ENCODE assay signal across 19 cellular contexts in the genomic region with DNA sequence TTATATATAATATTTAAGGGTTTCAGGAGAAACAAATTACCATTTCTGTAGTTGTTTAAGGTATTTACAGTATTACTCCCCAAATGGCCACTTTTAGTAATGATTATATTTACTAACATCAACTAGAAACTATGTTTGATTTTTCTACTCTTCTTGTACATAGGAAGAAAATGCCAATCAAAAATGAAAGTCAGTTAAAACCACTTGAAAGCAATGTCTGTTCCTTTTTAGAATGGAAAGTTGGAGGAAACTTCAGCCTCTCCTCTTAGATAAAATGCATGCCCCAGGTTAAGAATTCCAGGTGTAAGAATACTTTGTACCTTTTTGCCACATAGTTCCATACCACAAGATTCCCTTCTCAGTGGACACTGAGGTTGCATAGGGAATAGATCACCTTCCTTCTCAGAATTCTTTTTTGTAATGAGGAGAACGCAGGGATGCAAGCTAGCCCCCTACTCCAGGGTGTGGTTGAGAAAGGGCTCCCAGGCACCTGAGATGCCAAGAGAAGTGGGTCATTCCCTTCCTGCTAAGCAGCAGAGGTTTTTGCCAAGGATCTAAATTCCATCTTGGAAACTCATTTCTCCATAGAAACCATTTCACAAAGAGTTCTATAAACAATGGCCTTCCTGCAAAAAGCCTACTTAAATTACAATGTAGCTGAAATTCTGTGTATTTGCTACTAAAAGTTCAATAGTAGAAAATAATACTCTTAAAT. TPM values are rescaled to one million over a fixed set of nuclear protein-coding genes. Genes with fewer than 3 reads are reported as not detected.
DNase-seq lines count a peak whose midpoint lies in the region; ATAC-seq and TF ChIP-seq lines count a peak whose summit lies in the region.
"Had no signal": no experiment of that assay in that cellular context is flagged by ENCODE, and none has a peak within 500 bp of the region (broad histone marks: within the 10 kb centered on the region; RNA-seq: fewer than 3 reads in every experiment).

No MANE protein-coding gene starts in this region.

- H3K27ac ChIP-seq in GM23248 (peak overlapping the region; percentile 52), SJSA1 (peak overlapping the region; percentile 62)
- H3K27ac ChIP-seq: esophagus squamous epithelium, PC-9 had no signal

- in situ Hi-C loops in GM23248 (cut with MboI): no loop called here

- peaks cover 0 to 2% (median 0%) of the 10 kb centered on the region in 5 donors for H3K27me3 Mint-ChIP-seq in naive thymus-derived CD8-positive, alpha-beta T cell
- H3K27me3 Mint-ChIP-seq: B cell; progenitor cell of endocrine pancreas; stimulated activated memory B cell treated with anti-CD40 and anti-IgM and Interleukin-4, amounts not matched to agents 10 μg/mL and 1 μg/mL and 100 μg/mL, for 72 hours had no signal

- H3K4me3 ChIP-seq in AG04449 (ENCODE audit: low read depth, low read length): no peak overlapping the region
- no peak overlapping the region for H3K4me3 ChIP-seq in GM23248
- H3K4me3 ChIP-seq in SJSA1: no peak overlapping the region
- H3K4me3 ChIP-seq in fibroblast of the aortic adventitia (ENCODE audit: low read depth, low read length): no peak overlapping the region
- H3K4me3 ChIP-seq: esophagus squamous epithelium, PC-9 had no signal

- H3K36me3 ChIP-seq in GM23248 (ENCODE audit: low read depth) (no peaks in the 10 kb centered on the region), SJSA1 (peaks cover 8% of the 10 kb centered on the region)
- H3K36me3 ChIP-seq: esophagus squamous epithelium had no signal

- no peak for ATAC-seq in GM18873 (IDR thresholded peaks at IDR 0.05; ENCODE audit: low FRiP score, unreplicated experiment)
- ATAC-seq in stimulated activated naive CD8-positive, alpha-beta T cell treated with anti-CD3 and anti-CD28 coated beads, Interleukin-15, Interleukin-2, amounts not matched to agents 100 U/mL and 50 U/mL, for 24 hours: no peak
- no peak for ATAC-seq in naive thymus-derived CD8-positive, alpha-beta T cell
- ATAC-seq: stimulated activated memory B cell treated with anti-CD40 and anti-IgM and Interleukin-4, amounts not matched to agents 10 μg/mL and 1 μg/mL and 100 μg/mL, for 72 hours had no signal

- H3K79me2 ChIP-seq in GM23248 (ENCODE audit: insufficient read depth): peaks cover 27% of the 10 kb centered on the region

- no peaks in the 10 kb centered on the region for H3K27me3 ChIP-seq in GM23248 (replicated peaks; ENCODE audit: insufficient read depth)
- no peaks in the 10 kb centered on the region for H3K27me3 ChIP-seq in SJSA1 (replicated peaks)
- H3K27me3 ChIP-seq: esophagus squamous epithelium had no signal

- no peaks in the 10 kb centered on the region for H3K9me2 ChIP-seq in GM23248 (ENCODE audit: insufficient read depth)

- CTCF ChIA-PET in AG04449 (lab: Yijun Ruan, JAX): interaction anchor here (0.6 to 4.6 kb wide), 5 partner anchors 27 to 187 kb away, joined by 3 to 23 read pairs (median 3); no protein-coding TSS in a partner anchor

- no peak for TF ChIP-seq CTCF in AG04449 (IDR thresholded peaks at IDR 0.05; ENCODE audit: insufficient read depth, low read length, missing control alignments)
- no peak for TF ChIP-seq CTCF in fibroblast of the aortic adventitia (IDR thresholded peaks at IDR 0.05; ENCODE audit: insufficient read depth, low read length)

- no peak overlapping the region for H2AFZ ChIP-seq in GM23248
- H2AFZ ChIP-seq: PC-9 had no signal

- DNase-seq in AG04449 (ENCODE audit: low read depth, low spot score) (peak; percentile 21), GM23248 (peak; percentile 86), SJSA1 (ENCODE audit: low read depth in 1 of 2, low spot score in 2 of 2) (peak in 1 of 2 experiments; percentile 29), fibroblast of the aortic adventitia (ENCODE audit: low read depth) (peak; percentile 78), NCI-H1048 (lab: John Stamatoyannopoulos, UW) (no peak)
- DNase-seq in stimulated activated naive CD8-positive, alpha-beta T cell treated with anti-CD3 and anti-CD28 coated beads, Interleukin-15, Interleukin-2, amounts not matched to agents 100 U/mL and 50 U/mL, for 24 hours: no peak
- DNase-seq in naive thymus-derived CD8-positive, alpha-beta T cell: no peak
- DNase-seq: activated CD4-positive, alpha-beta T cell treated with anti-CD3 and anti-CD28 coated beads, Interleukin-2, amount 50 U/mL, for 4 hours; cerebellar nuclear complex; esophagus squamous epithelium; stimulated activated CD4-positive, alpha-beta T cell treated with anti-CD3 and anti-CD28 coated beads, Interleukin-1b, Interleukin-23, amount 100 ng/mL, for 48 hours had no signal

- peaks cover 15 to 43% (median 34%) of the 10 kb centered on the region in 4 donors for H3K4me1 Mint-ChIP-seq in naive thymus-derived CD8-positive, alpha-beta T cell

- H3K9me3 Mint-ChIP-seq in naive thymus-derived CD8-positive, alpha-beta T cell: no peaks in the 10 kb centered on the region
- H3K9me3 Mint-ChIP-seq: activated T-helper 2 cell treated with anti-CD3 and anti-CD28 coated beads, Interferon-gamma antibody, Interleukin-2, Interleukin-4, amounts not matched to agents 10 μg/mL and 5 μg/mL and 100 μg/mL, durations not matched to agents 14 hours and 24 hours and 36 hours; mesothelial cell of epicardium; stimulated activated memory B cell treated with anti-CD40 and anti-IgM and Interleukin-4, amounts not matched to agents 10 μg/mL and 1 μg/mL and 100 μg/mL, for 72 hours; T-helper 1 cell treated with Interleukin-12 subunit alpha and Interleukin-12 subunit beta and Interleukin-4 antibody, amounts not matched to agents 30 μg/mL and 1 μg/mL, for 36 hours had no signal

- no peak overlapping the region for H3K4me3 Mint-ChIP-seq in naive thymus-derived CD8-positive, alpha-beta T cell
- H3K4me3 Mint-ChIP-seq: B cell; mesothelial cell of epicardium; stimulated activated memory B cell treated with anti-CD40 and anti-IgM and Interleukin-4, amounts not matched to agents 10 μg/mL and 1 μg/mL and 100 μg/mL, for 72 hours; T-helper 1 cell treated with Interleukin-12 subunit alpha and Interleukin-12 subunit beta and Interleukin-4 antibody, amounts not matched to agents 30 μg/mL and 1 μg/mL, for 36 hours had no signal

- H4K20me1 ChIP-seq in GM23248 (ENCODE audit: insufficient read depth): no peaks in the 10 kb centered on the region

- 95 to 100% methylated on average over 1 of the region's 1 CpG for WGBS in GM23248 (ENCODE audit: low coverage in 1 of 2, low lambda C conversion rate in 2 of 2, missing lambda C conversion rate in 2 of 2), 2 experiments

- peak overlapping the region; percentile 53 for H3K9ac ChIP-seq in GM23248

- POLR2A ChIA-PET in AG04449 (lab: Yijun Ruan, JAX): no interaction called here
- POLR2A ChIA-PET in naive thymus-derived CD8-positive, alpha-beta T cell (lab: Charles Lee): no interaction called here

- H3K9me3 ChIP-seq in GM23248 (ENCODE audit: low read depth): no peaks in the 10 kb centered on the region
- H3K9me3 ChIP-seq in SJSA1 (replicated peaks): no peaks in the 10 kb centered on the region; the same call in 1 of the 2 replicates
- H3K9me3 ChIP-seq: esophagus squamous epithelium had no signal

- peaks cover 25% of the 10 kb centered on the region for H3F3A ChIP-seq in GM23248 (ENCODE audit: insufficient read depth)

- H3K4me1 ChIP-seq in GM23248 (ENCODE audit: insufficient read depth) (peaks cover 42% of the 10 kb centered on the region), SJSA1 (replicated peaks) (peaks cover 48% of the 10 kb centered on the region)

- H3K4me2 ChIP-seq in GM23248 (ENCODE audit: unreplicated experiment): peak overlapping the region; percentile 24
- H3K4me2 ChIP-seq: PC-9 had no signal

- H3K27ac Mint-ChIP-seq in naive thymus-derived CD8-positive, alpha-beta T cell: peak overlapping the region in 5 of 10 donors; percentile 9 to 43 (median 30)
- H3K27ac Mint-ChIP-seq: activated T-helper 2 cell treated with anti-CD3 and anti-CD28 coated beads, Interferon-gamma antibody, Interleukin-2, Interleukin-4, amounts not matched to agents 10 μg/mL and 5 μg/mL and 100 μg/mL, durations not matched to agents 14 hours and 24 hours and 36 hours; B cell; mesothelial cell of epicardium; progenitor cell of endocrine pancreas; stimulated activated memory B cell treated with anti-CD40 and anti-IgM and Interleukin-4, amounts not matched to agents 10 μg/mL and 1 μg/mL and 100 μg/mL, for 72 hours; T-helper 1 cell treated with Interleukin-12 subunit alpha and Interleukin-12 subunit beta and Interleukin-4 antibody, amounts not matched to agents 30 μg/mL and 1 μg/mL, for 36 hours had no signal

- peaks cover 0 to 6% (median 0%) of the 10 kb centered on the region in 3 donors for H3K36me3 Mint-ChIP-seq in naive thymus-derived CD8-positive, alpha-beta T cell
- H3K36me3 Mint-ChIP-seq: mesothelial cell of epicardium had no signal

RNA-seq across cellular contexts. Expression of gene PPP3R1, which starts 3.6 kb away (rescaled TPM):
- 17.7 and 19.0 TPM in 2 replicates for total RNA-seq in GM23248 (2014; rRNA removed; shearing (Covaris generic))
- polyA plus RNA-seq in GM23248 (2016; fragmentation: Nextera tagmentation; extraction: Ambion mirVana): 3.8 and 4.0 TPM in 2 replicates
- total RNA-seq in SJSA1 (2014; rRNA removed; shearing (Covaris generic)): 18.7 and 26.5 TPM in 2 replicates
- total RNA-seq in fibroblast of the aortic adventitia (ENCODE audit: low replicate concordance): 10.6 and 38.6 TPM in 2 replicates
- 10 to 100 TPM; 72.5 to 76.3 TPM for total RNA-seq in naive thymus-derived CD8-positive, alpha-beta T cell
- 1 to 10 TPM; 3.4 to 4.3 (median 3.9) TPM for polyA plus RNA-seq in naive thymus-derived CD8-positive, alpha-beta T cell

Comparison
In these comparisons a context has a peak if more than half of its experiments do, and no peak if none do; other contexts are left out.
1. DNase-seq: peak in AG04449 (single experiment), GM23248 (single experiment) and fibroblast of the aortic adventitia (single experiment); none in stimulated activated naive CD8-positive, alpha-beta T cell treated with anti-CD3 and anti-CD28 coated beads, Interleukin-15, Interleukin-2, amounts not matched to agents 100 U/mL and 50 U/mL, for 24 hours (single experiment), naive thymus-derived CD8-positive, alpha-beta T cell (0 of 10) and NCI-H1048 (single experiment).